In genomic region chr20:31403886-31404285, GRCh38 we compare ENCODE assay signal across 31 cellular contexts. TPM values are rescaled to one million over a fixed set of nuclear protein-coding genes. Genes with fewer than 3 reads are reported as not detected.
"Had no signal": no experiment of that assay in that cellular context is flagged by ENCODE, and none has a peak within 500 bp of the region (broad histone marks: within the 10 kb centered on the region; RNA-seq: fewer than 3 reads in every experiment).

No MANE protein-coding gene starts in this region.

- H3K27me3 ChIP-seq: testis, thyroid gland, tibial artery, tibial nerve, transverse colon, upper lobe of left lung, upper lobe of right lung, uterus, vagina had no signal

- H3K4me3 ChIP-seq: stomach, suprapubic skin, testis, thoracic aorta, thyroid gland, tibial artery, tibial nerve, transverse colon, upper lobe of left lung, upper lobe of right lung, uterus, vagina had no signal

- DNase-seq: stimulated activated CD4-positive, alpha-beta T cell treated with anti-CD3 and anti-CD28 coated beads, Interleukin-2, amount 100 ng/mL, for 48 hours; stimulated activated CD4-positive, alpha-beta T cell treated with anti-CD3 and anti-CD28 coated beads, Interleukin-4, amount 100 ng/mL, for 1 hour; stimulated activated CD4-positive, alpha-beta T cell treated with anti-CD3 and anti-CD28 coated beads, Interleukin-4, amount 100 ng/mL, for 24 hours; stimulated activated CD4-positive, alpha-beta T cell treated with anti-CD3 and anti-CD28 coated beads, Interleukin-4, amount 100 ng/mL, for 4 hours; stimulated activated CD8-positive, alpha-beta memory T cell treated with anti-CD3 and anti-CD28 coated beads, Interleukin-4, amount 100 ng/mL, for 48 hours; stimulated activated naive B cell treated with anti-CD40 and anti-IgM and Interleukin-4, amounts not matched to agents 10 μg/mL and 1 μg/mL and 100 μg/mL, for 72 hours; stimulated activated naive CD4-positive, alpha-beta T cell; stimulated activated naive CD4-positive, alpha-beta T cell treated with Interleukin-2 at 50 U/mL for 16 hours; stimulated activated naive CD8-positive, alpha-beta T cell treated with anti-CD3 and anti-CD28 coated beads, Interleukin-15, amount 100 ng/mL, for 72 hours; stimulated activated naive CD8-positive, alpha-beta T cell treated with anti-CD3 and anti-CD28 coated beads, Interleukin-15, Interleukin-2, amounts not matched to agents 100 U/mL and 50 U/mL, for 24 hours; stomach; substantia nigra; testis; thyroid gland; tibial artery; transverse colon; trophoblast cell; upper lobe of left lung; upper lobe of right lung; uterus had no signal

- H3K27ac ChIP-seq: stomach, suprapubic skin, testis, thoracic aorta, thyroid gland, tibial artery, tibial nerve, transverse colon, upper lobe of left lung, upper lobe of right lung, uterus, vagina had no signal

- H3K9me3 ChIP-seq: stomach, suprapubic skin, testis, thoracic aorta, thyroid gland, tibial artery, transverse colon, upper lobe of left lung, upper lobe of right lung, uterus, vagina had no signal

- H3K4me1 ChIP-seq: stomach, suprapubic skin, thyroid gland, tibial artery, tibial nerve, transverse colon, upper lobe of left lung, upper lobe of right lung, uterus, vagina had no signal

- ATAC-seq: stimulated activated effector memory CD8-positive, alpha-beta T cell treated with anti-CD3 and anti-CD28 coated beads, Interleukin-12 subunit alpha, Interleukin-12 subunit beta, amount 100 ng/mL, for 72 hours; stimulated activated memory B cell treated with anti-CD40 and anti-IgM and Interleukin-4, amounts not matched to agents 10 μg/mL and 1 μg/mL and 100 μg/mL, for 72 hours; stimulated activated naive B cell treated with anti-CD40 and anti-IgM and Interleukin-4, amounts not matched to agents 10 μg/mL and 1 μg/mL and 100 μg/mL, for 72 hours; stimulated activated naive CD8-positive, alpha-beta T cell treated with anti-CD3 and anti-CD28 coated beads, Interleukin-15, amount 100 ng/mL, for 72 hours; stimulated activated naive CD8-positive, alpha-beta T cell treated with anti-CD3 and anti-CD28 coated beads, Interleukin-15, Interleukin-2, amounts not matched to agents 100 U/mL and 50 U/mL, for 24 hours; upper lobe of right lung had no signal

- H3K36me3 ChIP-seq: stomach, suprapubic skin, thoracic aorta, thyroid gland, tibial artery, tibial nerve, transverse colon, upper lobe of left lung, upper lobe of right lung, uterus, vagina had no signal

RNA-seq across cellular contexts. Expression of gene DEFB121, which starts 2.1 kb away (rescaled TPM):
- total RNA-seq: stomach, subcutaneous adipose tissue, suprapubic skin, temporal lobe, thoracic aorta, thyroid gland, tibial nerve, transverse colon, upper lobe of left lung, upper lobe of right lung, ureter, urinary bladder, uterus, vagina had no signal
- polyA plus RNA-seq: stomach, thymus, urinary bladder had no signal

RNA-seq across cellular contexts. Expression of gene DEFB119, which starts 13.5 kb away (rescaled TPM):
- total RNA-seq: stomach, subcutaneous adipose tissue, suprapubic skin, temporal lobe, thoracic aorta, tibial nerve, transverse colon, upper lobe of left lung, upper lobe of right lung, ureter, urinary bladder, uterus, vagina had no signal
- polyA plus RNA-seq: stomach, thymus, urinary bladder had no signal

RNA-seq across cellular contexts. Expression of gene DEFB118, which starts 35.5 kb away (rescaled TPM):
- total RNA-seq: stomach, subcutaneous adipose tissue, suprapubic skin, temporal lobe, testis, thoracic aorta, thyroid gland, tibial nerve, transverse colon, upper lobe of left lung, upper lobe of right lung, ureter, urinary bladder, uterus, vagina had no signal
- polyA plus RNA-seq: stomach, urinary bladder had no signal

RNA-seq across cellular contexts. Expression of gene DEFB123, which starts 36.5 kb away (rescaled TPM):
- total RNA-seq: stomach, subcutaneous adipose tissue, suprapubic skin, temporal lobe, thoracic aorta, tibial nerve, transverse colon, upper lobe of left lung, upper lobe of right lung, ureter, urinary bladder, uterus, vagina had no signal
- polyA plus RNA-seq: stomach, thymus, urinary bladder had no signal
